9 cellular contexts compared by ENCODE assay signal in genomic region chr4:113145519-113146291, GRCh38.
DNase-seq lines count a peak whose midpoint lies in the region; ATAC-seq, FAIRE-seq and TF ChIP-seq lines count a peak whose summit lies in the region.
"Had no signal": no experiment of that assay in that cellular context is flagged by ENCODE, and none has a peak within 500 bp of the region (broad histone marks: within the 10 kb centered on the region; RNA-seq: fewer than 3 reads in every experiment).

No MANE protein-coding gene starts in this region.

- peak overlapping the region; percentile 80 to 87 for H3K27ac ChIP-seq in right atrium auricular region

- no peaks in the 10 kb centered on the region for H3K9me3 ChIP-seq in right atrium auricular region

- H3K4me1 ChIP-seq in right atrium auricular region: peaks cover 0 to 38% of the 10 kb centered on the region in 2 donors

- intact Hi-C loops in posterior cingulate gyrus (cut with DNase I): no loop called here

- FAIRE-seq in GM19239 (lab: Jason Lieb, UNC): no peak

- H3K36me3 ChIP-seq in right atrium auricular region: no peaks in the 10 kb centered on the region

- no peak for TF ChIP-seq CTCF in GM10266 (IDR thresholded peaks at IDR 0.05; ENCODE audit: control insufficient read depth, insufficient read depth, low read depth, missing control alignments)
- no peak for TF ChIP-seq CTCF in right atrium auricular region (IDR thresholded peaks at IDR 0.05)

- no peaks in the 10 kb centered on the region for H3K27me3 ChIP-seq in right atrium auricular region

- DNase-seq in GM10266 (ENCODE audit: extremely low spot score) (peak; percentile 4), OCI-M1 (lab: John Stamatoyannopoulos, UW) (peak; percentile 43), right atrium auricular region (ENCODE audit: low spot score) (no peak), posterior cingulate gyrus (peak in 6 of 10 donors; percentile 8 to 77 (median 48)), NCI-H510A treated with DMSO at 0.1 percent for 48 hours (lab: John Stamatoyannopoulos, UW) (no peak), UCSD-AML1 (lab: John Stamatoyannopoulos, UW; ENCODE audit: unreplicated experiment) (no peak), GM19239 (ENCODE audit: insufficient read length, low spot score) (no peak)
- DNase-seq: SW 1271 had no signal

- H3K4me3 ChIP-seq in right atrium auricular region: peak overlapping the region; percentile 24 to 43

- ATAC-seq in HG03469 (IDR thresholded peaks at IDR 0.05; ENCODE audit: unreplicated experiment): no peak

Comparison
In these comparisons a context has a peak if more than half of its experiments do, and no peak if none do; other contexts are left out.
1. DNase-seq: peak in GM10266 (single experiment), OCI-M1 (single experiment) and posterior cingulate gyrus (6 of 10); none in right atrium auricular region (single experiment), NCI-H510A treated with DMSO at 0.1 percent for 48 hours (single experiment), UCSD-AML1 (single experiment) and GM19239 (single experiment).